8 cellular contexts compared by ENCODE assay signal in genomic region chr7:44018857-44019807, GRCh38. TPM values are rescaled to one million over a fixed set of nuclear protein-coding genes. Genes with fewer than 3 reads are reported as not detected.
DNase-seq lines count a peak whose midpoint lies in the region; ATAC-seq, FAIRE-seq and TF ChIP-seq lines count a peak whose summit lies in the region.
"Not testable (repeated sequence)": the region's sequence is repeated elsewhere in the genome, so short reads cannot be mapped to it uniquely, and the experiment has no call there.

No MANE protein-coding gene starts in this region.

- not testable (repeated sequence) for H3K9me3 Mint-ChIP-seq in activated naive CD8-positive, alpha-beta T cell treated with anti-CD3 and anti-CD28 coated beads, Interleukin-2, amount 50 U/mL, for 24 hours; type B pancreatic cell

- peak overlapping the region; percentile 69 for H3K4me3 ChIP-seq in SU-DHL-6 (ENCODE audit: insufficient read depth, low read length, poor library complexity, severe bottlenecking)

- peak overlapping the region; percentile 67 for H3K27ac ChIP-seq in SU-DHL-6 (ENCODE audit: low read depth, low read length)

- H3K9me3 ChIP-seq in SU-DHL-6 (ENCODE audit: insufficient read depth, low read length): not testable (repeated sequence)

- peak overlapping the region; percentile 68 for H3K9ac ChIP-seq in SU-DHL-6 (ENCODE audit: low read length)

- ATAC-seq in HG02798 (IDR thresholded peaks at IDR 0.05; ENCODE audit: poor library complexity, unreplicated experiment): peak; percentile 96
- peak; percentile 86 for ATAC-seq in activated naive CD8-positive, alpha-beta T cell treated with anti-CD3 and anti-CD28 coated beads, Interleukin-2, amount 50 U/mL, for 24 hours

- peak overlapping the region; percentile 66 for H3K4me2 ChIP-seq in SU-DHL-6 (ENCODE audit: low read depth, low read length, poor library complexity, severe bottlenecking)

- H3K4me1 Mint-ChIP-seq in activated naive CD8-positive, alpha-beta T cell treated with anti-CD3 and anti-CD28 coated beads, Interleukin-2, amount 50 U/mL, for 24 hours: peaks cover 34% of the 10 kb centered on the region
- not testable (repeated sequence) for H3K4me1 Mint-ChIP-seq in type B pancreatic cell (ENCODE audit: unreplicated experiment)

- peak overlapping the region; percentile 80 for H3K27ac Mint-ChIP-seq in activated naive CD8-positive, alpha-beta T cell treated with anti-CD3 and anti-CD28 coated beads, Interleukin-2, amount 50 U/mL, for 24 hours
- peak overlapping the region; percentile 80 for H3K27ac Mint-ChIP-seq in type B pancreatic cell

- H3K36me3 ChIP-seq in SU-DHL-6 (ENCODE audit: low read length): not testable (repeated sequence)

- not testable (repeated sequence) for H3K27me3 Mint-ChIP-seq in activated naive CD8-positive, alpha-beta T cell treated with anti-CD3 and anti-CD28 coated beads, Interleukin-2, amount 50 U/mL, for 24 hours; type B pancreatic cell

- intact Hi-C loops in cardiac septum (cut with DNase I): not testable (repeated sequence)

- H3K9me2 ChIP-seq in SU-DHL-6 (replicated peaks; ENCODE audit: insufficient read depth, low read length): not testable (repeated sequence)

- peak; percentile 77 for TF ChIP-seq CTCF in SU-DHL-6 (IDR thresholded peaks at IDR 0.05; ENCODE audit: insufficient read depth, low read length, poor library complexity, severe bottlenecking)
- TF ChIP-seq CTCF in type B pancreatic cell (conservative IDR thresholded peaks at IDR 0.05): peak; percentile 85

- not testable (repeated sequence) for H4K20me1 ChIP-seq in SU-DHL-6 (ENCODE audit: low read depth, low read length)

- H3K27me3 ChIP-seq in SU-DHL-6 (ENCODE audit: low read length): not testable (repeated sequence)

- peak; percentile 95 for DNase-seq in GM12892 (ENCODE audit: insufficient read length)
- peak; percentile 98 for DNase-seq in NCI-H128 (lab: John Stamatoyannopoulos, UW; ENCODE audit: unreplicated experiment)
- DNase-seq in activated naive CD8-positive, alpha-beta T cell treated with anti-CD3 and anti-CD28 coated beads, Interleukin-2, amount 50 U/mL, for 24 hours: peak; percentile 100
- DNase-seq in cardiac septum (ENCODE audit: low spot score): peak; percentile 99
- DNase-seq in pons (ENCODE audit: low spot score): peak; percentile 94
- peak; percentile 98 for DNase-seq in type B pancreatic cell (ENCODE audit: extremely low spot score, unreplicated experiment)

- FAIRE-seq in GM12892 (lab: Jason Lieb, UNC): not testable (repeated sequence)

- H3K79me2 ChIP-seq in SU-DHL-6 (ENCODE audit: insufficient read depth, low read length): not testable (repeated sequence)

- peak overlapping the region; percentile 86 for H3K4me3 Mint-ChIP-seq in activated naive CD8-positive, alpha-beta T cell treated with anti-CD3 and anti-CD28 coated beads, Interleukin-2, amount 50 U/mL, for 24 hours
- H3K4me3 Mint-ChIP-seq in type B pancreatic cell: peak overlapping the region; percentile 91

- H3F3A ChIP-seq in SU-DHL-6 (ENCODE audit: insufficient read depth): not testable (repeated sequence)

- not testable (repeated sequence) for H3K36me3 Mint-ChIP-seq in activated naive CD8-positive, alpha-beta T cell treated with anti-CD3 and anti-CD28 coated beads, Interleukin-2, amount 50 U/mL, for 24 hours (ENCODE audit: low read depth); type B pancreatic cell

- TF ChIP-seq POLR2A in GM12892 (IDR thresholded peaks at IDR 0.05; ENCODE audit: low read depth, low read length): peak; percentile 86

- peak overlapping the region; percentile 79 for H2AFZ ChIP-seq in SU-DHL-6 (ENCODE audit: low read depth, low read length, severe bottlenecking)

RNA-seq across cellular contexts. Expression of gene SPDYE1, which starts 21.4 kb away (rescaled TPM):
- 1.4 TPM for polyA plus RNA-seq in GM12892 (2012; ENCODE audit: missing spikeins)
- total RNA-seq in cardiac septum: 0.13 TPM
- total RNA-seq in type B pancreatic cell (ENCODE audit: low replicate concordance): not detected in 2 replicates

RNA-seq across cellular contexts. Expression of gene DBNL, which starts 25.4 kb away (rescaled TPM):
- polyA plus RNA-seq in GM12892 (2012; ENCODE audit: missing spikeins): 75.1 TPM
- total RNA-seq in cardiac septum: 48.9 TPM
- total RNA-seq in type B pancreatic cell (ENCODE audit: low replicate concordance): 62.8 and 71.7 TPM in 2 replicates

RNA-seq across cellular contexts. Expression of gene PGAM2, which starts 46.2 kb away (rescaled TPM):
- not detected for polyA plus RNA-seq in GM12892 (2012; ENCODE audit: missing spikeins)
- total RNA-seq in cardiac septum: 322 TPM
- total RNA-seq in type B pancreatic cell (ENCODE audit: low replicate concordance): 0.57 and 0.72 TPM in 2 replicates

Comparison
In these comparisons a context has a peak if more than half of its experiments do, and no peak if none do; other contexts are left out.
1. Peak in every context shown above with its lines: DNase-seq, ATAC-seq, H3K4me3 ChIP-seq and H3K27ac ChIP-seq.
2. RNA of gene PGAM2, which starts 46.2 kb away (total RNA-seq): 322 TPM in cardiac septum (single experiment); 0.57 to 0.72 TPM in type B pancreatic cell; every median in the first group is over 100 times any median in the second.